Comparison of ENCODE assay signal across 9 cellular contexts in the genomic region with DNA sequence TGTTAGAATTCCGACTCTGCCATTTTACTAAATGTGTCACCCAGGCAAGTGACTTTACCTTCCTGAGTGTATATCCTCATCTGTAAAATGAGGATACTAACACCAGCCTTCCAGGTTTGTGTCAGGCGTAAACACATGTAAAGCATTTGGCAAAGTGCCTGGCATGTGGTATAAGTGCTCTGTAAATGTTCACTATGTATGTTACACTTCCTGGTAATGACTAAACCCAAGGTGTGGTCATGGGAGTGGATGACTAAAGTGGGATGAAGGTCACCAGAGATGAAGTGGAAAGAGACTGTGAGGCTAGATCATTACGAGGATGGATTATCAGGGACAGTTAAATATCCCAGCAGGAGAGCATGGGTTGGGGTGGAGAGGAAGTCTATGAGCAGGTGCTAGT. TPM values are rescaled to one million over a fixed set of nuclear protein-coding genes. Genes with fewer than 3 reads are reported as not detected.
A peak's percentile ranks its signal among the peaks of the same experiment; 100 is the strongest.
DNase-seq lines count a peak whose midpoint lies in the region; ATAC-seq lines count a peak whose summit lies in the region.
"Had no signal": no experiment of that assay in that cellular context is flagged by ENCODE, and none has a peak within 500 bp of the region (broad histone marks: within the 10 kb centered on the region; RNA-seq: fewer than 3 reads in every experiment).

No MANE protein-coding gene starts in this region.

- no peak overlapping the region for H3K9ac ChIP-seq in mesenchymal stem cell (ENCODE audit: low read length)

- H3K4me1 ChIP-seq in mesenchymal stem cell (ENCODE audit: control insufficient read depth, insufficient read depth, low read depth, low read length) = no peaks in the 10 kb centered on the region

- peak overlapping the region; percentile 0 to 12 for H3K4me3 Mint-ChIP-seq in activated T-cell treated with anti-CD3 and anti-CD28 coated beads, Interleukin-2, amount 50 U/mL, for 72 hours

- no peak overlapping the region for H2AFZ ChIP-seq in mesenchymal stem cell (ENCODE audit: low read depth, low read length)

- H2AK5ac ChIP-seq in mesenchymal stem cell (ENCODE audit: low read length, severe bottlenecking) = no peak overlapping the region

- no peak overlapping the region for H3K27ac ChIP-seq in mesenchymal stem cell (ENCODE audit: low read length, poor library complexity, severe bottlenecking)
- H3K27ac ChIP-seq: spleen had no signal

- H3K4me2 ChIP-seq in mesenchymal stem cell (ENCODE audit: low read length, poor library complexity, severe bottlenecking) = no peak overlapping the region

- 46% methylated on average over 3 of the region's 3 CpGs for WGBS in mesenchymal stem cell

- H2BK120ac ChIP-seq in mesenchymal stem cell (ENCODE audit: low read depth, low read length) = no peak overlapping the region

- no peak overlapping the region for H3K4ac ChIP-seq in mesenchymal stem cell (ENCODE audit: low read depth in 1 of 2, low read length in 2 of 2)

- peaks cover 33% of the 10 kb centered on the region for H3K4me1 Mint-ChIP-seq in activated T-cell treated with anti-CD3 and anti-CD28 coated beads, Interleukin-2, amount 50 U/mL, for 72 hours (ENCODE audit: low read depth)

- no peak overlapping the region for H3K23ac ChIP-seq in mesenchymal stem cell (ENCODE audit: low read length in 2 of 2)

- H3K36me3 Mint-ChIP-seq in activated T-cell treated with anti-CD3 and anti-CD28 coated beads, Interleukin-2, amount 50 U/mL, for 72 hours (ENCODE audit: insufficient read depth in 2 of 2) = peaks cover 4% of the 10 kb centered on the region in 2 donors

- no peak overlapping the region for H3K14ac ChIP-seq in mesenchymal stem cell (ENCODE audit: low read length in 2 of 2)

- no peak overlapping the region for H2BK5ac ChIP-seq in mesenchymal stem cell (ENCODE audit: low read depth, low read length, poor library complexity, severe bottlenecking)

- H3K18ac ChIP-seq in mesenchymal stem cell (ENCODE audit: low read depth in 1 of 2, low read length in 2 of 2) = no peak overlapping the region

- H3K36me3 ChIP-seq in mesenchymal stem cell (ENCODE audit: control insufficient read depth in 1 of 2, insufficient read depth in 2 of 2, low read depth in 1 of 2, low read length in 2 of 2) = peaks cover 6 to 10% of the 10 kb centered on the region in 2 experiments

- H3K79me1 ChIP-seq in mesenchymal stem cell (replicated peaks; ENCODE audit: low read length, poor library complexity, severe bottlenecking) = peaks cover 2% of the 10 kb centered on the region

- no peaks in the 10 kb centered on the region for H3K27me3 Mint-ChIP-seq in activated T-cell treated with anti-CD3 and anti-CD28 coated beads, Interleukin-2, amount 50 U/mL, for 72 hours (ENCODE audit: low read depth)

- no peak overlapping the region for H2BK15ac ChIP-seq in mesenchymal stem cell (ENCODE audit: low read depth, poor library complexity, severe bottlenecking)

- peak; percentile 93 to 95 for ATAC-seq in activated T-cell treated with anti-CD3 and anti-CD28 coated beads, Interleukin-2, amount 50 U/mL, for 72 hours (replicated peaks in 1 of 2)
- no peak for ATAC-seq in GM21515 (IDR thresholded peaks at IDR 0.05; ENCODE audit: unreplicated experiment)
- ATAC-seq in left lobe of liver = no peak

- DNase-seq in DMS153 treated with DMSO at 0.1 percent for 48 hours (lab: John Stamatoyannopoulos, UW; ENCODE audit: unreplicated experiment) (peak; percentile 96), LoVo (ENCODE audit: low spot score) (peak; percentile 98), mesenchymal stem cell (peak; percentile 63), left lobe of liver (ENCODE audit: low spot score) (no peak), epidermal melanocyte (ENCODE audit: insufficient read length, low spot score) (no peak), KG1 (lab: John Stamatoyannopoulos, UW) (no peak)
- peak; percentile 63 to 74 for DNase-seq in activated T-cell treated with anti-CD3 and anti-CD28 coated beads, Interleukin-2, amount 50 U/mL, for 72 hours
- DNase-seq: spleen had no signal

- peaks cover 7% of the 10 kb centered on the region for H3K9me3 ChIP-seq in mesenchymal stem cell (ENCODE audit: control insufficient read depth, low read length)

- peaks cover 2% of the 10 kb centered on the region in 2 donors for H3K9me3 Mint-ChIP-seq in activated T-cell treated with anti-CD3 and anti-CD28 coated beads, Interleukin-2, amount 50 U/mL, for 72 hours

- no peak overlapping the region for H4K91ac ChIP-seq in mesenchymal stem cell (ENCODE audit: low read length)

- H2BK12ac ChIP-seq in mesenchymal stem cell (ENCODE audit: low read length in 2 of 2) = no peak overlapping the region

- no peak overlapping the region for H3K4me3 ChIP-seq in mesenchymal stem cell (ENCODE audit: insufficient read depth in 1 of 2, low read depth in 1 of 2, low read length in 2 of 2)
- H3K4me3 ChIP-seq: spleen had no signal

- no peak overlapping the region for H4K8ac ChIP-seq in mesenchymal stem cell (ENCODE audit: low read length)

- H3K27me3 ChIP-seq in mesenchymal stem cell (ENCODE audit: control insufficient read depth in 1 of 2, insufficient read depth in 1 of 2, low read length in 2 of 2) = no peaks in the 10 kb centered on the region
- H3K27me3 ChIP-seq: spleen had no signal

- H3K27ac Mint-ChIP-seq in activated T-cell treated with anti-CD3 and anti-CD28 coated beads, Interleukin-2, amount 50 U/mL, for 72 hours = no peak overlapping the region

RNA-seq across cellular contexts. Expression of a gene that starts 25.6 kb away (rescaled TPM):
- 10 to 100 TPM; 28.8 to 31.6 TPM for total RNA-seq in activated T-cell treated with anti-CD3 and anti-CD28 coated beads, Interleukin-2, amount 50 U/mL, for 72 hours
- 17.2 TPM for polyA plus RNA-seq in mesenchymal stem cell (2013, experiment 1 of 2)
- 17.0 TPM for polyA plus RNA-seq in mesenchymal stem cell (2013, experiment 2 of 2)
- 15.0 TPM for total RNA-seq in left lobe of liver

RNA-seq across cellular contexts. Expression of a gene that starts 28.3 kb away (rescaled TPM):
- 10 to 100 TPM; 11.4 to 11.9 TPM for total RNA-seq in activated T-cell treated with anti-CD3 and anti-CD28 coated beads, Interleukin-2, amount 50 U/mL, for 72 hours
- polyA plus RNA-seq in mesenchymal stem cell (2013, experiment 1 of 2) = 6.4 TPM
- polyA plus RNA-seq in mesenchymal stem cell (2013, experiment 2 of 2) = 6.4 TPM
- 5.3 TPM for total RNA-seq in left lobe of liver

RNA-seq across cellular contexts. Expression of a gene that starts 50.5 kb away (rescaled TPM):
- total RNA-seq in activated T-cell treated with anti-CD3 and anti-CD28 coated beads, Interleukin-2, amount 50 U/mL, for 72 hours = 10 to 100 TPM; 39.6 to 43.2 TPM
- 60.9 TPM for polyA plus RNA-seq in mesenchymal stem cell (2013, experiment 1 of 2)
- 57.5 TPM for polyA plus RNA-seq in mesenchymal stem cell (2013, experiment 2 of 2)
- total RNA-seq in left lobe of liver = 15.1 TPM

RNA-seq across cellular contexts. Expression of a gene that starts 59.6 kb away (rescaled TPM):
- 10 to 100 TPM; 45.0 to 56.0 TPM for total RNA-seq in activated T-cell treated with anti-CD3 and anti-CD28 coated beads, Interleukin-2, amount 50 U/mL, for 72 hours
- 10.3 TPM for polyA plus RNA-seq in mesenchymal stem cell (2013, experiment 1 of 2)
- polyA plus RNA-seq in mesenchymal stem cell (2013, experiment 2 of 2) = 9.3 TPM
- total RNA-seq in left lobe of liver = 0.83 TPM

Comparison
In these comparisons a context has a peak if more than half of its experiments do, and no peak if none do; other contexts are left out.
1. DNase-seq: peak in DMS153 treated with DMSO at 0.1 percent for 48 hours (single experiment), LoVo (single experiment), activated T-cell treated with anti-CD3 and anti-CD28 coated beads, Interleukin-2, amount 50 U/mL, for 72 hours (2 of 2) and mesenchymal stem cell (single experiment); none in left lobe of liver (single experiment), epidermal melanocyte (single experiment) and KG1 (single experiment).
2. ATAC-seq: peak in activated T-cell treated with anti-CD3 and anti-CD28 coated beads, Interleukin-2, amount 50 U/mL, for 72 hours (2 of 2); none in GM21515 (single experiment) and left lobe of liver (single experiment).